In genomic region chr6:33410711-33411631, GRCh38 we compare ENCODE assay signal across 8 cellular contexts. TPM values are rescaled to one million over a fixed set of nuclear protein-coding genes. Genes with fewer than 3 reads are reported as not detected.
DNase-seq lines count a peak whose midpoint lies in the region; ATAC-seq and TF ChIP-seq lines count a peak whose summit lies in the region.

TSS of gene PHF1 (plus strand) at chr6:33411014. CDS start at chr6:33412264, 1,250 bp downstream.

- H2BK20ac ChIP-seq in IMR-90 (ENCODE audit: low read depth, low read length) = peak within 1 kb of the TSS; percentile 84

- H2BK12ac ChIP-seq in mesenchymal stem cell (ENCODE audit: low read length in 2 of 2) = peak within 1 kb of the TSS in 1 of 2 experiments; percentile 72

- H4K8ac ChIP-seq in IMR-90 (ENCODE audit: low read depth in 2 of 2, low read length in 2 of 2) (peak within 1 kb of the TSS; percentile 83 to 96), mesenchymal stem cell (ENCODE audit: low read length) (peak within 1 kb of the TSS; percentile 70)

- TF ChIP-seq POLR2A in IMR-90 (IDR thresholded peaks at IDR 0.05; ENCODE audit: low read depth, low read length) = peak; percentile 65

- H2AFZ ChIP-seq in IMR-90 (replicated peaks; ENCODE audit: low read length, poor library complexity) (peak within 1 kb of the TSS; percentile 98), mesenchymal stem cell (ENCODE audit: low read depth, low read length) (peak within 1 kb of the TSS; percentile 43)

- POLR2A ChIA-PET in IMR-90 (lab: Charles Lee; ENCODE audit: unreplicated experiment) = interaction anchor here (0.6 kb wide), 1 partner anchor 15 kb away, joined by 9 read pairs; no protein-coding TSS in a partner anchor

- peak within 1 kb of the TSS; percentile 90 for H2AK5ac ChIP-seq in IMR-90 (ENCODE audit: low read depth, low read length)
- no peak within 1 kb of the TSS for H2AK5ac ChIP-seq in mesenchymal stem cell (ENCODE audit: low read length, severe bottlenecking)

- H3K4me1 ChIP-seq in IMR-90 (ENCODE audit: control insufficient read depth, insufficient read depth, low read length) = peaks cover 4% of the 10 kb centered on the region
- peaks cover 40% of the 10 kb centered on the region for H3K4me1 ChIP-seq in effector memory CD4-positive, alpha-beta T cell (ENCODE audit: control insufficient read depth, insufficient read depth, low read length, poor library complexity, severe bottlenecking)
- H3K4me1 ChIP-seq in mesenchymal stem cell (ENCODE audit: control insufficient read depth, insufficient read depth, low read depth, low read length) = peaks cover 25% of the 10 kb centered on the region

- H3K36me3 ChIP-seq in IMR-90 (ENCODE audit: control insufficient read depth, insufficient read depth, low read length) (peaks cover 39% of the 10 kb centered on the region), mesenchymal stem cell (ENCODE audit: control insufficient read depth in 1 of 2, insufficient read depth in 2 of 2, low read depth in 1 of 2, low read length in 2 of 2) (peaks cover 40 to 46% of the 10 kb centered on the region in 2 experiments)
- H3K36me3 ChIP-seq in effector memory CD4-positive, alpha-beta T cell (ENCODE audit: control insufficient read depth, insufficient read depth, low read length) = peaks cover 36% of the 10 kb centered on the region

- H3K18ac ChIP-seq in IMR-90 (ENCODE audit: low read depth, low read length) (peak within 1 kb of the TSS; percentile 95), mesenchymal stem cell (ENCODE audit: low read depth in 1 of 2, low read length in 2 of 2) (peak within 1 kb of the TSS; percentile 90 to 94)

- in situ Hi-C loops in IMR-90 (cut with MboI; ENCODE audit: low sequenced_read_pairs) = no loop called here

- peak within 1 kb of the TSS; percentile 100; the same call in 2 of the 3 replicates for H2BK15ac ChIP-seq in IMR-90 (ENCODE audit: low read depth, low read length)
- peak within 1 kb of the TSS; percentile 82 for H2BK15ac ChIP-seq in mesenchymal stem cell (ENCODE audit: low read depth, poor library complexity, severe bottlenecking)

- peak; percentile 92 for DNase-seq in NK-92 treated with Interleukin-12 subunit alpha and Interleukin-12 subunit beta, amount 100 ng/mL, for 24 hours (lab: John Stamatoyannopoulos, UW)
- no peak for DNase-seq in NK-92 (lab: John Stamatoyannopoulos, UW; ENCODE audit: unreplicated experiment)
- peak; percentile 80 for DNase-seq in IMR-90
- DNase-seq in effector memory CD4-positive, alpha-beta T cell = no peak
- DNase-seq in mesenchymal stem cell = peak; percentile 90

- CTCF ChIA-PET in IMR-90 (lab: Yijun Ruan, JAX) = no interaction called here

- H3K4me3 ChIP-seq in IMR-90 (ENCODE audit: insufficient read depth, low read depth, low read length) (peak within 1 kb of the TSS; percentile 92), mesenchymal stem cell (ENCODE audit: insufficient read depth in 1 of 2, low read depth in 1 of 2, low read length in 2 of 2) (peak within 1 kb of the TSS; percentile 85 to 91)
- H3K4me3 ChIP-seq in effector memory CD4-positive, alpha-beta T cell (ENCODE audit: insufficient read depth, low read depth, low read length, poor library complexity, severe bottlenecking) = peak within 1 kb of the TSS; percentile 89

- no peak for TF ChIP-seq RAD21 in IMR-90 (IDR thresholded peaks at IDR 0.05; ENCODE audit: low read length)

- peak within 1 kb of the TSS; percentile 97 for H3K23ac ChIP-seq in IMR-90 (ENCODE audit: low read depth, low read length)
- peak within 1 kb of the TSS in 1 of 2 experiments; percentile 26 for H3K23ac ChIP-seq in mesenchymal stem cell (ENCODE audit: low read length in 2 of 2)

- H3K4me2 ChIP-seq in IMR-90 (ENCODE audit: low read depth, low read length) (peak within 1 kb of the TSS; percentile 90), mesenchymal stem cell (ENCODE audit: low read length, poor library complexity, severe bottlenecking) (peak within 1 kb of the TSS; percentile 91)

- TF ChIP-seq CTCF in IMR-90 (conservative IDR thresholded peaks at IDR 0.05; ENCODE audit: low read depth, low read length) = no peak
- TF ChIP-seq CTCF in VCaP (conservative IDR thresholded peaks at IDR 0.05) = peak; percentile 27; the same call in 1 of the 2 replicates

- dilution Hi-C loops in IMR-90 (cut with HindIII; ENCODE audit: low sequenced_read_pairs, unreplicated experiment) = no loop called here

- peak within 1 kb of the TSS; percentile 99 for H3K4ac ChIP-seq in IMR-90 (ENCODE audit: low read depth, low read length)
- peak within 1 kb of the TSS in 1 of 2 experiments; percentile 81 for H3K4ac ChIP-seq in mesenchymal stem cell (ENCODE audit: low read depth in 1 of 2, low read length in 2 of 2)

- H3K9ac ChIP-seq in IMR-90 (ENCODE audit: low read depth, low read length) (peak within 1 kb of the TSS; percentile 97), mesenchymal stem cell (ENCODE audit: low read length) (peak within 1 kb of the TSS; percentile 93)

- H3K79me1 ChIP-seq in IMR-90 (ENCODE audit: low read depth in 1 of 2, low read length in 2 of 2) (peaks cover 11 to 53% of the 10 kb centered on the region in 2 experiments), mesenchymal stem cell (replicated peaks; ENCODE audit: low read length, poor library complexity, severe bottlenecking) (peaks cover 14% of the 10 kb centered on the region)

- H2BK120ac ChIP-seq in IMR-90 (ENCODE audit: low read depth, low read length) = peak within 1 kb of the TSS; percentile 96; the same call in 1 of the 2 replicates
- peak within 1 kb of the TSS; percentile 86 for H2BK120ac ChIP-seq in mesenchymal stem cell (ENCODE audit: low read depth, low read length)

- peak within 1 kb of the TSS; percentile 96 for H3K56ac ChIP-seq in IMR-90 (ENCODE audit: extremely low read depth, insufficient read depth, low read length)

- peak within 1 kb of the TSS; percentile 99 for H2AK9ac ChIP-seq in IMR-90 (replicated peaks; ENCODE audit: low read depth, low read length, poor library complexity)

- BruUV-seq in IMR-90 (replicated peaks; lab: Mats Ljungman, UMichigan) = no TSS peak

- H3K27ac ChIP-seq in IMR-90 (ENCODE audit: insufficient read depth, low read length) (peak within 1 kb of the TSS; percentile 100), VCaP (peak within 1 kb of the TSS; percentile 95), mesenchymal stem cell (ENCODE audit: low read length, poor library complexity, severe bottlenecking) (peak within 1 kb of the TSS; percentile 83), temporal lobe (ENCODE audit: low read depth, low read length) (peak within 1 kb of the TSS; percentile 94)
- peak within 1 kb of the TSS; percentile 99 for H3K27ac ChIP-seq in effector memory CD4-positive, alpha-beta T cell (ENCODE audit: insufficient read depth, low read length, poor library complexity, severe bottlenecking)

- 0% methylated on average over 3 of the region's 67 CpGs; no CpG with 5 or more reads in 1 of the 2 experiments for WGBS in IMR-90 (ENCODE audit: extremely low coverage in 2 of 2, insufficient read length in 1 of 2), 2 experiments
- WGBS in mesenchymal stem cell = 0% methylated on average over 37 of the region's 67 CpGs

- peaks cover 8% of the 10 kb centered on the region; the same call in 1 of the 2 replicates for H4K20me1 ChIP-seq in IMR-90 (ENCODE audit: insufficient read depth, low read length)

- peak within 1 kb of the TSS; percentile 95 for H4K5ac ChIP-seq in IMR-90 (ENCODE audit: low read depth, low read length)

- ATAC-seq in GM21717 (IDR thresholded peaks at IDR 0.05; ENCODE audit: unreplicated experiment) = peak; percentile 20
- peak; percentile 70 for ATAC-seq in IMR-90 (ENCODE audit: low read depth)

- intact Hi-C loops in IMR-90 (cut with micrococcal nuclease) = loop anchor here (1.0 to 2.0 kb wide), 2 partner anchors 20 to 202 kb away; partner anchors contain the start of genes KIFC1 and RING1

- no peaks in the 10 kb centered on the region for H3K9me3 ChIP-seq in IMR-90 (ENCODE audit: control insufficient read depth, insufficient read depth, low read length)
- no peaks in the 10 kb centered on the region for H3K9me3 ChIP-seq in effector memory CD4-positive, alpha-beta T cell (ENCODE audit: control insufficient read depth, low read length)
- no peaks in the 10 kb centered on the region for H3K9me3 ChIP-seq in mesenchymal stem cell (ENCODE audit: control insufficient read depth, low read length)

- H4K91ac ChIP-seq in IMR-90 (ENCODE audit: insufficient read depth, low read depth, low read length) = peak within 1 kb of the TSS; percentile 97
- H4K91ac ChIP-seq in mesenchymal stem cell (ENCODE audit: low read length) = peak within 1 kb of the TSS; percentile 88

- H3K14ac ChIP-seq in IMR-90 (replicated peaks; ENCODE audit: low read depth, low read length) = peak within 1 kb of the TSS; percentile 100
- H3K14ac ChIP-seq in mesenchymal stem cell (ENCODE audit: low read length in 2 of 2) = peak within 1 kb of the TSS in 1 of 2 experiments; percentile 86

- H3K9me1 ChIP-seq in IMR-90 (ENCODE audit: insufficient read depth, low read length) = peaks cover 5% of the 10 kb centered on the region

- H2BK5ac ChIP-seq in IMR-90 (ENCODE audit: low read depth, low read length, poor library complexity, severe bottlenecking) (peak within 1 kb of the TSS; percentile 100), mesenchymal stem cell (ENCODE audit: low read depth, low read length, poor library complexity, severe bottlenecking) (peak within 1 kb of the TSS; percentile 88)

- no peaks in the 10 kb centered on the region for H3K27me3 ChIP-seq in IMR-90 (ENCODE audit: control insufficient read depth, insufficient read depth, low read length)
- H3K27me3 ChIP-seq in effector memory CD4-positive, alpha-beta T cell (replicated peaks; ENCODE audit: control insufficient read depth, insufficient read depth, low read length, poor library complexity, severe bottlenecking) = no peaks in the 10 kb centered on the region
- H3K27me3 ChIP-seq in mesenchymal stem cell (ENCODE audit: control insufficient read depth in 1 of 2, insufficient read depth in 1 of 2, low read length in 2 of 2) = no peaks in the 10 kb centered on the region

TF ChIP-seq in IMR-90, 13 proteins besides CTCF, POLR2A, EP300 and RAD21:
- TF ChIP-seq RCOR1 (IDR thresholded peaks at IDR 0.05; ENCODE audit: insufficient replicate concordance, low read length) = no peak
- TF ChIP-seq MXI1 (IDR thresholded peaks at IDR 0.05; ENCODE audit: borderline replicate concordance, low read depth, low read length) = 0 out of 2 replicates have a peak, but pooled peaks have one; percentile 53

RNA-seq across cellular contexts. Expression of gene PHF1, which starts in this region (rescaled TPM):
- 9.0 and 12.2 TPM in 2 replicates for total RNA-seq in IMR-90 (2012; rRNA removed)
- polyA plus RNA-seq in IMR-90 (2012; rRNA removed) = 47.2 and 50.8 TPM in 2 replicates
- 36.6 and 48.3 TPM in 2 replicates for polyA plus RNA-seq in IMR-90 (2012; cell fraction: cytosol; rRNA removed)
- 270 and 345 TPM in 2 replicates for polyA plus RNA-seq in IMR-90 (2012; cell fraction: nucleus; rRNA removed; ENCODE audit: low replicate concordance)
- polyA plus RNA-seq in mesenchymal stem cell (2013, experiment 1 of 2) = 43.1 TPM
- 40.9 TPM for polyA plus RNA-seq in mesenchymal stem cell (2013, experiment 2 of 2)
- total RNA-seq in temporal lobe = 17.7 TPM

Comparison
In these comparisons a context has a peak if more than half of its experiments do, and no peak if none do; other contexts are left out.
1. DNase-seq: peak in NK-92 treated with Interleukin-12 subunit alpha and Interleukin-12 subunit beta, amount 100 ng/mL, for 24 hours (single experiment), IMR-90 (single experiment) and mesenchymal stem cell (single experiment); none in NK-92 (single experiment) and effector memory CD4-positive, alpha-beta T cell (0 of 3).
2. Peak in every context shown above with its lines, with median percentiles within 50 percentile points of each other: H3K27ac ChIP-seq and H3K4me3 ChIP-seq.